Comparison of ENCODE assay signal across 19 cellular contexts in the genomic region with DNA sequence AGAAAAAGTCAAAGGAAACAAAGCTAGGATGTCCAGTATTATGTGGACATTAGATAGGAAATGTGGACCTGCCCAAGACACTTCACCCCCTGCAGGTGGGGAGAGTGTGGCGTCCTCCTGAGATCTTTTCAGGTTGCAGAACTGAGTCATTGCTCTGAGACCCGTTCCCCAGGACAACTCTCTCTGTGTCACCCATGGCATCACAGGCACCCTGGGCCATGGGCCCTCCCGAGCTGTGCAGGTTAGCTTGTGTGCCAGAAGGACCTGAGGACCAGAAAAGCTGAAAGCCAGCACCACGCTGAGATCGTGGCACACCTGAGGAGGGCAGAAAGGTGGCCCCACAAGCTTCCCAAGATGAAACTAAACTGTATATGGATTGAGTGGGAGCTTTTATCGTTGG.
"Had no signal": no experiment of that assay in that cellular context is flagged by ENCODE, and none has a peak within 500 bp of the region (broad histone marks: within the 10 kb centered on the region; RNA-seq: fewer than 3 reads in every experiment).

No MANE protein-coding gene starts in this region.

- H3K27me3 ChIP-seq: cardiac muscle cell, colonic mucosa, heart right ventricle, transverse colon had no signal

- H3K36me3 ChIP-seq: cardiac muscle cell, colonic mucosa, lower lobe of right lung, thoracic aorta, transverse colon had no signal

- ATAC-seq: left lobe of liver, lower lobe of right lung had no signal

- H3K27ac ChIP-seq: cardiac muscle cell, colonic mucosa, parathyroid adenoma had no signal

- H3K9me3 ChIP-seq: colonic mucosa, heart right ventricle, lower lobe of right lung, psoas muscle, thoracic aorta, transverse colon had no signal

- H3K4me1 ChIP-seq: colonic mucosa, parathyroid adenoma had no signal

- H3K4me3 ChIP-seq: cardiac muscle cell, colonic mucosa, heart right ventricle, lower lobe of right lung, psoas muscle, skin epidermis, thoracic aorta, transverse colon had no signal

- DNase-seq: cerebellar nuclear complex; colonic mucosa; dermis blood vessel endothelial cell; effector CD4-positive, alpha-beta T cell; endodermal cell; erythroblast; kidney glomerular epithelial cell; lower lobe of right lung; nephron progenitor cell; stimulated activated CD4-positive, alpha-beta T cell treated with anti-CD3 and anti-CD28 coated beads, Interleukin-12 subunit alpha, Interleukin-12 subunit beta, amount 100 ng/mL, for 4 hours; stimulated activated naive CD4-positive, alpha-beta T cell treated with Interleukin-2 at 50 U/mL for 16 hours; transverse colon had no signal
